ENCODE assay signal across 21 cellular contexts in genomic region chrX:15254852-15255251, GRCh38. TPM values are rescaled to one million over a fixed set of nuclear protein-coding genes. Genes with fewer than 3 reads are reported as not detected.
DNase-seq lines count a peak whose midpoint lies in the region; ATAC-seq, FAIRE-seq and TF ChIP-seq lines count a peak whose summit lies in the region.
"Had no signal": no experiment of that assay in that cellular context is flagged by ENCODE, and none has a peak within 500 bp of the region (broad histone marks: within the 10 kb centered on the region; RNA-seq: fewer than 3 reads in every experiment).

No MANE protein-coding gene starts in this region.

- H3K9me1 ChIP-seq in K562 (ENCODE audit: control insufficient read depth, insufficient read depth, low read length), result peaks cover 3% of the 10 kb centered on the region

- H3K27ac ChIP-seq in A549 (peak overlapping the region; percentile 47 to 63; a peak in 4 of 6 replicates), K562 (ENCODE audit: extremely low read depth, low read depth, low read length) (no peak overlapping the region)

- TF ChIP-seq POLR2A in A549 (IDR thresholded peaks at IDR 0.05; ENCODE audit: low read length) (no peak), K562 (conservative IDR thresholded peaks at IDR 0.05) (no peak)

- ATAC-seq in A549 (no peak), K562 (no peak), HG03432 (IDR thresholded peaks at IDR 0.05; ENCODE audit: unreplicated experiment) (no peak)

- POLR2A ChIA-PET in A549 (lab: Yijun Ruan, JAX), result no interaction called here
- POLR2A ChIA-PET in K562 (lab: Yijun Ruan, JAX), result interaction anchor here (0.6 kb wide), 2 partner anchors 148 to 1212 kb away, joined by 3 read pairs; no protein-coding TSS in a partner anchor

- no peak overlapping the region for H3K9ac ChIP-seq in K562 (ENCODE audit: insufficient read depth in 1 of 2, low read depth in 2 of 2, low read length in 2 of 2)

- no peaks in the 10 kb centered on the region for H3K79me2 ChIP-seq in K562 (ENCODE audit: control insufficient read depth, insufficient read depth, low read length)

- intact Hi-C loops in K562 (cut with micrococcal nuclease), result no loop called here

- CTCF ChIA-PET in A549 (lab: Yijun Ruan, JAX), result no interaction called here
- CTCF ChIA-PET in K562 (lab: Yijun Ruan, JAX; ENCODE audit: low intra/inter-chr PET ratio), result no interaction called here

- H3K27me3 ChIP-seq in K562 (ENCODE audit: control insufficient read depth in 2 of 2, insufficient read depth in 2 of 2, low read length in 2 of 2), result no peaks in the 10 kb centered on the region; a peak in 1 of 5 replicates

- H3K4me3 ChIP-seq in A549 (no peak overlapping the region), K562 (no peak overlapping the region)

- H3K4me2 ChIP-seq in A549 (no peak overlapping the region), K562 (ENCODE audit: insufficient read depth, low read length) (no peak overlapping the region)

- H2AFZ ChIP-seq in K562 (ENCODE audit: low read depth, low read length), result no peak overlapping the region; the same call in 1 of the 2 replicates

- TF ChIP-seq EP300 in A549 (IDR thresholded peaks at IDR 0.05) (no peak), K562 (IDR thresholded peaks at IDR 0.05; ENCODE audit: low read length) (no peak)

- TF ChIP-seq RAD21 in A549 (conservative IDR thresholded peaks at IDR 0.05 in 1 of 2, IDR thresholded peaks at IDR 0.05 in 1 of 2) (no peak), K562 (CRISPR knock-in tag; conservative IDR thresholded peaks at IDR 0.05 in 1 of 2, IDR thresholded peaks at IDR 0.05 in 1 of 2) (no peak)

- H3K9me3 ChIP-seq in A549 (no peaks in the 10 kb centered on the region), K562 (replicated peaks; ENCODE audit: control insufficient read depth, insufficient read depth, low read depth, low read length) (no peaks in the 10 kb centered on the region)

- TF ChIP-seq CTCF in A549 (IDR thresholded peaks at IDR 0.05) (no peak), K562 (IDR thresholded peaks at IDR 0.05 in 2 of 3, conservative IDR thresholded peaks at IDR 0.05 in 1 of 3; ENCODE audit: insufficient read depth in 2 of 3, low read depth in 1 of 3, low read length in 3 of 3) (no peak)

- peaks cover 7% of the 10 kb centered on the region; the same call in 2 of the 3 replicates for H3K4me1 ChIP-seq in A549
- no peaks in the 10 kb centered on the region; a peak in 1 of 5 replicates for H3K4me1 ChIP-seq in K562 (replicated peaks in 1 of 2; ENCODE audit: control insufficient read depth in 2 of 2, insufficient read depth in 2 of 2, low read length in 2 of 2)

- DNase-seq in A549 (ENCODE audit: low read depth in 1 of 2, low spot score in 1 of 2) (no peak), M059J (ENCODE audit: low read depth) (peak; percentile 6), K562 (ENCODE audit: extremely low read depth in 1 of 4, low spot score in 3 of 4) (no peak), NAMALWA (ENCODE audit: low spot score) (no peak)
- no peak for DNase-seq in activated CD4-positive, CD25-positive, alpha-beta regulatory T cell treated with anti-CD3 and anti-CD28 coated beads, Interleukin-2, amount 50 U/mL, for 72 hours
- DNase-seq: 8988T; C1 segment of cervical spinal cord; Calu3; CD4-positive, alpha-beta memory T cell; COR-L47; DMS53; DMS79 treated with DMSO at 0.1 percent for 48 hours; GF-D8; GOT3; HCEC 1CT had no signal

- BruUV-seq in K562 (replicated peaks; lab: Mats Ljungman, UMichigan), result no TSS peak

- H3K36me3 ChIP-seq in K562 (ENCODE audit: control insufficient read depth, insufficient read depth, low read length), result no peaks in the 10 kb centered on the region

- in situ Hi-C loops in K562 (cut with MboI), result no loop called here

- no peaks in the 10 kb centered on the region for H4K20me1 ChIP-seq in K562 (replicated peaks; ENCODE audit: control insufficient read depth, insufficient read depth, low read length)

- FAIRE-seq in A549 (lab: Jason Lieb, UNC) (peak; percentile 28), K562 (lab: Jason Lieb, UNC) (no peak)
- FAIRE-seq: GM12891, GM18507, H54 had no signal

TF ChIP-seq in A549, 52 proteins besides CTCF, POLR2A, EP300 and RAD21:
- TF ChIP-seq NFE2L2 (conservative IDR thresholded peaks at IDR 0.05; ENCODE audit: low read length) (peak; percentile 72), HEYL (CRISPR knock-in tag; IDR thresholded peaks at IDR 0.05) (no peak), MAFK (IDR thresholded peaks at IDR 0.05; ENCODE audit: partially characterized antibody) (peak; percentile 83)

TF ChIP-seq in K562, 482 proteins besides CTCF, POLR2A, EP300 and RAD21 (continues in another document):
- TF ChIP-seq XRCC4 (IDR thresholded peaks at IDR 0.05; ENCODE audit: extremely low read depth, insufficient read depth, insufficient read length) (no peak), ZNF316 (IDR thresholded peaks at IDR 0.05) (peak; percentile 92), PCBP1 (IDR thresholded peaks at IDR 0.05; ENCODE audit: low read depth, low read length, poor library complexity, severe bottlenecking) (no peak), TGIF2 (CRISPR knock-in tag; IDR thresholded peaks at IDR 0.05) (no peak), RHOXF2B (CRISPR knock-in tag; conservative IDR thresholded peaks at IDR 0.05) (no peak), BMI1 (IDR thresholded peaks at IDR 0.05; ENCODE audit: low read length) (no peak), RUNX1 (IDR thresholded peaks at IDR 0.05; ENCODE audit: low read depth) (no peak), XRCC3 (IDR thresholded peaks at IDR 0.05) (no peak), ZNF780A (CRISPR knock-in tag; IDR thresholded peaks at IDR 0.05) (no peak), PATZ1 (CRISPR knock-in tag; IDR thresholded peaks at IDR 0.05; ENCODE audit: borderline replicate concordance) (no peak), ZNF778 (CRISPR knock-in tag; IDR thresholded peaks at IDR 0.05) (no peak), ZNF512 (tag; IDR thresholded peaks at IDR 0.05) (no peak)
- TF ChIP-seq, protein P1, sequence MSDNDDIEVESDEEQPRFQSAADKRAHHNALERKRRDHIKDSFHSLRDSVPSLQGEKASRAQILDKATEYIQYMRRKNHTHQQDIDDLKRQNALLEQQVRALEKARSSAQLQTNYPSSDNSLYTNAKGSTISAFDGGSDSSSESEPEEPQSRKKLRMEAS (CRISPR knock-in tag; IDR thresholded peaks at IDR 0.05), result no peak

RNA-seq across cellular contexts. Expression of gene ASB9, which starts 15.0 kb away (rescaled TPM):
- polyA plus RNA-seq in A549 (2011; rRNA removed) (24.0 and 24.7 TPM in 2 replicates), A549 (2017; fragmentation: RNase III; extraction: RNeasy Plus Mini Kit Qiagen cat#74134 plus additional on column Dnase treatment) (40.8 to 44.8 TPM (median 41.1 TPM) in 3 replicates), K562 (2011; rRNA removed) (0.16 and 0.96 TPM in 2 replicates), K562 (2014; fragmentation: Illumina TruSeq; extraction: Trizol) (0.42 and 0.52 TPM in 2 replicates), K562 (2014; fragmentation: Nextera tagmentation; extraction: Ambion mirVana) (1 to 10 TPM; 1.5 to 1.7 TPM), K562 (2014; rRNA removed) (1.1 and 1.8 TPM in 2 replicates)
- polyA plus RNA-seq in A549 (2012; cell fraction: cytosol; rRNA removed), result 21.9 and 31.3 TPM in 2 replicates
- 13.1 and 20.8 TPM in 2 replicates for polyA plus RNA-seq in A549 (2012; cell fraction: nucleus; rRNA removed)
- polyA minus RNA-seq in A549 (2011; rRNA and poly(A)+ RNA removed), result 24.4 and 36.5 TPM in 2 replicates
- total RNA-seq in M059J (2014; rRNA removed; shearing (Covaris generic)), result 8.2 and 16.0 TPM in 2 replicates
- total RNA-seq in K562 (2011; cell fraction: chromatin; rRNA removed; ENCODE audit: low replicate concordance), result not detected in 2 replicates
- 0.79 TPM in 1 of 2 replicates, not detected in the other for total RNA-seq in K562 (2011; cell fraction: nucleolus; rRNA removed)
- not detected in 2 replicates for total RNA-seq in K562 (2011; cell fraction: nucleoplasm; rRNA removed)
- total RNA-seq in K562 (2014; rRNA removed) (0.27 and 0.82 TPM in 2 replicates), K562 (2014; rRNA removed; fragmentation: Illumina TruSeq; extraction: Trizol) (0.61 and 1.3 TPM in 2 replicates), K562 (2015; rRNA removed; fragmentation: Illumina TruSeq; extraction: Trizol) (0.91 and 1.2 TPM in 2 replicates), K562 (2021) (0.51 and 0.82 TPM in 2 replicates)
- polyA plus RNA-seq in K562 (2011; cell fraction: cytosol; rRNA removed), result 0.24 and 0.28 TPM in 2 replicates
- polyA plus RNA-seq in K562 (2011; cell fraction: nucleus; rRNA removed), result 0.08 and 0.44 TPM in 2 replicates
- 1.3 and 1.4 TPM in 2 replicates for polyA plus RNA-seq in K562 (2012)
- polyA minus RNA-seq in K562 (2011; rRNA and poly(A)+ RNA removed), result 0.21 TPM in 1 of 2 replicates, not detected in the other
- polyA minus RNA-seq in K562 (2011; cell fraction: cytosol; rRNA and poly(A)+ RNA removed), result not detected in 2 replicates
- not detected in 2 replicates for polyA minus RNA-seq in K562 (2011; cell fraction: nucleus; rRNA and poly(A)+ RNA removed)
- total RNA-seq: A673; CD4-positive, alpha-beta memory T cell; G401 had no signal

Comparison
In these comparisons a context has a peak if more than half of its experiments do, and no peak if none do; other contexts are left out.
1. Of the 35 proteins assayed by ChIP-seq in both K562 and A549: peak only in K562: none; only in A549: none; in both: MAFK; in neither: 34.